In the genomic region with DNA sequence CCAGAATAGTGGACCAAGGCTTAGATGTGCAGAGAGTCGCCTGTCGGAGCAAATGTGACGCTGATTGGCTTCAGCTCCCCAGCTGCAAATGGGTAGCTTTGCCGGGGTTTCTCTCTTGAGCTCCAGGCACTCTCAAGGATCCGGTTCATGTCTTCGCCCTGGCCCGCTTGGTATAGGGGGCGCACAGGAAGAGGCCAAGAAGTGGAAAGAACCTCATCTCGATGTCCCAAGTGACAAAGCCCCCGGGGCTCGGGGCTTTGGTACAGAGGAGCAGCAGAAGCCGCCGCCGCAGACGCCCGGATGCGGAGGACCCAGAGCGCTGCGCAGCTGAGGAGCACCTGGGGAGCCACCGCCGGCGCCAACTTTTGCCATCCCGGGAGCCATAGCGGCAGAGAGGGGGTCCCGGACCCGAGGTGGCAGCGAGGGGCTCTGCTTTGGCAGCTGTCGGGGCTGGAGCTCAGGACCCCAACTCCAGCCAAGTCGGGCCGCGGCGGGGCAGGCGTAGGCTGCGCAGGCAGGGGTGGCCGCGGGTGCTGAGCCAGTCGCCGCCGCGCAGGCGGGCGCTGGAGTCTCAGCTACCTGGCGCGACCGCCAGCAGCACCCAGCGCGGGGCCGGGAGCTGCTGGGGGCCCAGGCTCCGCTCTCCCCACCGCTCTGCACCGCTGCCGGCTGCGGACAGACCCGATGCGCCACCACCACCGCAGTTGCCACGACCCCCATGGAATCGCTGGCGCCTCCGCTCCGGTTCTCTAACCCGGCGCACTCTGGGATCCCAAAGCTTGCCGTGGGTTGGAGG, we compare ENCODE assay signal across 11 cellular contexts.
DNase-seq lines count a peak whose midpoint lies in the region; ATAC-seq and TF ChIP-seq lines count a peak whose summit lies in the region.
"Had no signal": no experiment of that assay in that cellular context is flagged by ENCODE, and none has a peak within 500 bp of the region (broad histone marks: within the 10 kb centered on the region; RNA-seq: fewer than 3 reads in every experiment).

No MANE protein-coding gene starts in this region.

- peaks cover 73% of the 10 kb centered on the region for H3K27me3 Mint-ChIP-seq in nephron progenitor cell (ENCODE audit: low read depth, poor library complexity)

- TF ChIP-seq CTCF in fibroblast of villous mesenchyme (IDR thresholded peaks at IDR 0.05; ENCODE audit: insufficient read depth, low read depth, low read length) (no peak), nephron progenitor cell (IDR thresholded peaks at IDR 0.05) (no peak), thyroid gland (IDR thresholded peaks at IDR 0.05) (no peak), BE2C (IDR thresholded peaks at IDR 0.05; ENCODE audit: low read depth, low read length) (no peak)

- H3K36me3 Mint-ChIP-seq in nephron progenitor cell (ENCODE audit: low read depth): peaks cover 6% of the 10 kb centered on the region

- H3K36me3 ChIP-seq in thyroid gland (no peaks in the 10 kb centered on the region), BE2C (no peaks in the 10 kb centered on the region)

- H3K27ac Mint-ChIP-seq in nephron progenitor cell: no peak overlapping the region
- H3K27ac Mint-ChIP-seq: activated CD4-positive, alpha-beta T cell treated with anti-CD3 and anti-CD28 coated beads for 36 hours; activated T-helper 1 cell treated with anti-CD3 and anti-CD28 coated beads, Interleukin-12 subunit alpha, Interleukin-12 subunit beta, Interleukin-2, Interleukin-4 antibody, amounts not matched to agents 30 ng/mL and 10 ng/mL and 1 ng/mL, durations not matched to agents 14 hours and 24 hours and 36 hours had no signal

- no peak for TF ChIP-seq POLR2A in thyroid gland (IDR thresholded peaks at IDR 0.05)

- no peak for ATAC-seq in HG02870 (IDR thresholded peaks at IDR 0.05; ENCODE audit: unreplicated experiment)
- ATAC-seq: A549; activated CD4-positive, alpha-beta T cell treated with anti-CD3 and anti-CD28 coated beads for 36 hours had no signal

- no peaks in the 10 kb centered on the region for H3K27me3 ChIP-seq in thyroid gland
- peaks cover 31% of the 10 kb centered on the region for H3K27me3 ChIP-seq in BE2C

- peak overlapping the region; percentile 44 for H3K4me3 ChIP-seq in fibroblast of villous mesenchyme (ENCODE audit: low read depth, low read length)
- H3K4me3 ChIP-seq in thyroid gland (replicated peaks in 1 of 3): peak overlapping the region in 2 of 3 donors; percentile 5 to 14
- H3K4me3 ChIP-seq in BE2C (ENCODE audit: low read depth, low read length): no peak overlapping the region
- H3K4me3 ChIP-seq: A549 had no signal

- peaks cover 0 to 6% of the 10 kb centered on the region in 2 donors for H3K4me1 ChIP-seq in thyroid gland
- H3K4me1 ChIP-seq in BE2C: no peaks in the 10 kb centered on the region
- H3K4me1 ChIP-seq: A549 had no signal

- WGBS in thyroid gland, 2 donors: 2 to 7% methylated on average over 8 to 29 of the region's 64 CpGs

- H3K4me3 Mint-ChIP-seq in nephron progenitor cell: peak overlapping the region; percentile 84
- H3K4me3 Mint-ChIP-seq: activated CD4-positive, alpha-beta T cell treated with anti-CD3 and anti-CD28 coated beads for 36 hours; activated T-helper 1 cell treated with anti-CD3 and anti-CD28 coated beads, Interleukin-12 subunit alpha, Interleukin-12 subunit beta, Interleukin-2, Interleukin-4 antibody, amounts not matched to agents 30 ng/mL and 10 ng/mL and 1 ng/mL, durations not matched to agents 14 hours and 24 hours and 36 hours had no signal

- H3K9me3 Mint-ChIP-seq in nephron progenitor cell: peaks cover 27% of the 10 kb centered on the region
- H3K9me3 Mint-ChIP-seq: activated T-helper 1 cell treated with anti-CD3 and anti-CD28 coated beads, Interleukin-12 subunit alpha, Interleukin-12 subunit beta, Interleukin-2, Interleukin-4 antibody, amounts not matched to agents 30 ng/mL and 10 ng/mL and 1 ng/mL, durations not matched to agents 14 hours and 24 hours and 36 hours had no signal

- intact Hi-C loops in thyroid gland (cut with DNase I): no loop called here

- no peak overlapping the region for H3K27ac ChIP-seq in thyroid gland
- H3K27ac ChIP-seq: A549 had no signal

- peaks cover 10% of the 10 kb centered on the region for H3K4me1 Mint-ChIP-seq in nephron progenitor cell
- H3K4me1 Mint-ChIP-seq: activated CD4-positive, alpha-beta T cell treated with anti-CD3 and anti-CD28 coated beads for 36 hours had no signal

- no peaks in the 10 kb centered on the region for H3K9me3 ChIP-seq in thyroid gland
- H3K9me3 ChIP-seq in BE2C: no peaks in the 10 kb centered on the region
- H3K9me3 ChIP-seq: A549 had no signal

- DNase-seq in NCI-H1417 (lab: John Stamatoyannopoulos, UW): peak in 2 of 3 experiments; percentile 45 to 53
- no peak for DNase-seq in NCI-H1417 treated with DMSO at 0.1 percent for 48 hours (lab: John Stamatoyannopoulos, UW)
- DNase-seq in fibroblast of villous mesenchyme (ENCODE audit: low read depth): peak; percentile 3
- DNase-seq in nephron progenitor cell: peak; percentile 58
- DNase-seq in thyroid gland: peak; percentile 9 to 22
- DNase-seq in BE2C: no peak
- no peak for DNase-seq in COLO829 (ENCODE audit: low spot score)
- DNase-seq: activated CD4-positive, alpha-beta T cell treated with anti-CD3 and anti-CD28 coated beads for 36 hours had no signal

Comparison
In these comparisons a context has a peak if more than half of its experiments do, and no peak if none do; other contexts are left out.
1. DNase-seq: peak in NCI-H1417 (2 of 3), fibroblast of villous mesenchyme (single experiment), nephron progenitor cell (single experiment) and thyroid gland (2 of 2); none in NCI-H1417 treated with DMSO at 0.1 percent for 48 hours (single experiment), BE2C (single experiment) and COLO829 (single experiment).